In the genomic region with DNA sequence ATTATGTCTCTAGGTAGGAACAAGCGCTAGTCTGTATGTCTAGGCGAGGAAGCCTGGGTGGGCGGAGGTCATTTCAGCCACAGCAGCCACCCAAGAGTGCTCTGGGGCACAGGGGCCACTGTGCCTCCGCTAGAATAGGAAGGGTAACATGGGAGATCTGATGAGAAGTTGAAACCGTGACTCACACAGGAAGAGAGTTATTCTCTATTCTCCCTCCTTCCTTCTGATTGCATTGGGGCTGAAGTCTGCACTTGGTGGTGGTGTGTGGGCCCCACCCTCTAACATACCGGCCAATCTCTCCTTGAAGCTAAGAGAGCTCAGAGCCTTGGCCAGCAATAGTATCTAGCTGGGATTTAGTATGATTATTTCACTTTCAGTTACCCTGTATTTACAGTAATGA, we compare ENCODE assay signal across 8 cellular contexts. TPM values are rescaled to one million over a fixed set of nuclear protein-coding genes. Genes with fewer than 3 reads are reported as not detected.
DNase-seq lines count a peak whose midpoint lies in the region; ATAC-seq, FAIRE-seq and TF ChIP-seq lines count a peak whose summit lies in the region.

No MANE protein-coding gene starts in this region.

- peak overlapping the region; percentile 32 for H3K4me2 ChIP-seq in endothelial cell of umbilical vein (ENCODE audit: insufficient read depth, low read length)

- H3K79me2 ChIP-seq in endothelial cell of umbilical vein (ENCODE audit: control insufficient read depth, insufficient read depth, low read length) = no peaks in the 10 kb centered on the region

- BruUV-seq in endothelial cell of umbilical vein (replicated peaks; lab: Mats Ljungman, UMichigan) = no TSS peak

- no peaks in the 10 kb centered on the region for H3K9me1 ChIP-seq in endothelial cell of umbilical vein (replicated peaks; ENCODE audit: control insufficient read depth, extremely low read depth, insufficient read depth, low read length)

- peaks cover 0 to 2% of the 10 kb centered on the region in 2 experiments for H3K36me3 ChIP-seq in endothelial cell of umbilical vein (ENCODE audit: control insufficient read depth in 2 of 2, extremely low read depth in 1 of 2, insufficient read depth in 2 of 2, low read length in 2 of 2)

- CTCF ChIA-PET in endothelial cell of umbilical vein (lab: Charles Lee) = interaction anchor here (1.0 to 1.3 kb wide), 2 partner anchors 9 to 36 kb away, joined by 3 to 4 read pairs; no protein-coding TSS in a partner anchor

- no peak overlapping the region for H3K4me3 ChIP-seq in endothelial cell of umbilical vein (replicated peaks in 1 of 3; ENCODE audit: insufficient read depth in 1 of 3, low read depth in 1 of 3, low read length in 3 of 3)

- TF ChIP-seq POLR2A in endothelial cell of umbilical vein (IDR thresholded peaks at IDR 0.05; ENCODE audit: low read depth, low read length) = no peak

- dilution Hi-C loops in endothelial cell of umbilical vein (cut with MboI; ENCODE audit: extremely low pct_ligation_motif_present, low sequenced_read_pairs) = no loop called here

- DNase-seq in KG1 (lab: John Stamatoyannopoulos, UW) = peak; percentile 40
- DNase-seq in endothelial cell of umbilical vein (ENCODE audit: low read depth, low spot score) = peak; percentile 61
- no peak for DNase-seq in HCEC 1CT
- no peak for DNase-seq in HuH-7.5 (ENCODE audit: low spot score)
- no peak for DNase-seq in Right ventricle myocardium inferior (ENCODE audit: missing footprints)
- DNase-seq in hypothalamus (lab: John Stamatoyannopoulos, UW) = no peak

- H3K4me1 ChIP-seq in endothelial cell of umbilical vein (ENCODE audit: control insufficient read depth, extremely low read depth, insufficient read depth, low read length) = peaks cover 12% of the 10 kb centered on the region

- no peaks in the 10 kb centered on the region for H3K27me3 ChIP-seq in endothelial cell of umbilical vein (ENCODE audit: control insufficient read depth in 2 of 2, insufficient read depth in 2 of 2, low read length in 2 of 2)

- H3K9ac ChIP-seq in endothelial cell of umbilical vein (replicated peaks; ENCODE audit: extremely low read depth, insufficient read depth, low read length) = no peak overlapping the region

- POLR2A ChIA-PET in endothelial cell of umbilical vein (lab: Charles Lee) = no interaction called here

- ATAC-seq in GM18517 (IDR thresholded peaks at IDR 0.05; ENCODE audit: unreplicated experiment) (peak; percentile 95), GM21723 (IDR thresholded peaks at IDR 0.05; ENCODE audit: unreplicated experiment) (peak; percentile 81), Right ventricle myocardium inferior (no peak)

- H3K9me3 ChIP-seq in endothelial cell of umbilical vein (replicated peaks; ENCODE audit: control insufficient read depth, insufficient read depth, low read length) = no peaks in the 10 kb centered on the region

- FAIRE-seq in endothelial cell of umbilical vein (lab: Jason Lieb, UNC) = peak; percentile 92

- intact Hi-C loops in endothelial cell of umbilical vein (cut with micrococcal nuclease) (loop anchor here (1.0 kb wide), 1 partner anchor 21 kb away; the partner anchor contains the start of gene GGACT), Right ventricle myocardium inferior (cut with DNase I) (no loop called here)

- no peak for TF ChIP-seq CTCF in endothelial cell of umbilical vein (IDR thresholded peaks at IDR 0.05; ENCODE audit: extremely low read depth in 1 of 2, insufficient read depth in 1 of 2, low read depth in 1 of 2, low read length in 2 of 2)

- peak overlapping the region; percentile 15 for H3K27ac ChIP-seq in endothelial cell of umbilical vein (ENCODE audit: insufficient read depth, low read depth, low read length)

- H2AFZ ChIP-seq in endothelial cell of umbilical vein (ENCODE audit: low read depth, low read length) = no peak overlapping the region

- H4K20me1 ChIP-seq in endothelial cell of umbilical vein (replicated peaks; ENCODE audit: control insufficient read depth, extremely low read depth, insufficient read depth, low read length) = no peaks in the 10 kb centered on the region

TF ChIP-seq in endothelial cell of umbilical vein, 7 proteins besides CTCF, POLR2A, EP300 and RAD21:
- TF ChIP-seq FOS (IDR thresholded peaks at IDR 0.05; ENCODE audit: borderline replicate concordance, insufficient read depth, low read length) (peak; percentile 66), MYC (IDR thresholded peaks at IDR 0.05; ENCODE audit: low read depth, low read length) (no peak), MAX (IDR thresholded peaks at IDR 0.05; ENCODE audit: insufficient read depth, insufficient read length) (no peak), POLR2AphosphoS5 (IDR thresholded peaks at IDR 0.05; ENCODE audit: insufficient read depth, low read depth, low read length) (no peak), GATA2 (IDR thresholded peaks at IDR 0.05; ENCODE audit: insufficient read depth, insufficient read length, low read depth, low read length) (peak; percentile 48), EZH2 (IDR thresholded peaks at IDR 0.05; ENCODE audit: borderline replicate concordance, low read depth, low read length, severe bottlenecking) (no peak), JUN (IDR thresholded peaks at IDR 0.05; ENCODE audit: borderline replicate concordance, insufficient read depth, insufficient read length, low read depth) (peak; percentile 27)
TF ChIP-seq in endothelial cell of umbilical vein: peak in this region for 3.

RNA-seq across cellular contexts. Expression of gene GGACT, which starts 20.3 kb away (rescaled TPM):
- total RNA-seq in endothelial cell of umbilical vein (5.4 and 6.5 TPM in 2 replicates), Right ventricle myocardium inferior (1.4 TPM)
- 2.5 and 2.9 TPM in 2 replicates for polyA plus RNA-seq in endothelial cell of umbilical vein
- 2.4 and 3.2 TPM in 2 replicates for polyA plus RNA-seq in endothelial cell of umbilical vein (2011; cell fraction: cytosol; rRNA removed)
- 1.8 and 2.0 TPM in 2 replicates for polyA plus RNA-seq in endothelial cell of umbilical vein (2011; cell fraction: nucleus; rRNA removed)
- 6.5 and 6.9 TPM in 2 replicates for polyA plus RNA-seq in endothelial cell of umbilical vein (2012)
- polyA minus RNA-seq in endothelial cell of umbilical vein = 1.8 and 2.4 TPM in 2 replicates
- 0.31 TPM for polyA minus RNA-seq in endothelial cell of umbilical vein (2011; cell fraction: cytosol; rRNA and poly(A)+ RNA removed)
- 1.3 and 1.9 TPM in 2 replicates for polyA minus RNA-seq in endothelial cell of umbilical vein (2011; cell fraction: nucleus; rRNA and poly(A)+ RNA removed)

Comparison
In these comparisons a context has a peak if more than half of its experiments do, and no peak if none do; other contexts are left out.
1. DNase-seq: peak in KG1 (single experiment) and endothelial cell of umbilical vein (single experiment); none in HCEC 1CT (single experiment), HuH-7.5 (single experiment), Right ventricle myocardium inferior (single experiment) and hypothalamus (0 of 51).